In genomic region chr10:119517235-119518141, GRCh38 we compare ENCODE assay signal across 8 cellular contexts. TPM values are rescaled to one million over a fixed set of nuclear protein-coding genes. Genes with fewer than 3 reads are reported as not detected.
A peak's percentile ranks its signal among the peaks of the same experiment; 100 is the strongest.
DNase-seq lines count a peak whose midpoint lies in the region; ATAC-seq, FAIRE-seq and TF ChIP-seq lines count a peak whose summit lies in the region.

No MANE protein-coding gene starts in this region.

- H3K4me1 Mint-ChIP-seq in activated CD8-positive, alpha-beta memory T cell treated with anti-CD3 and anti-CD28 coated beads, Interleukin-2, amount 10 ng/mL, durations not matched to agents 7 days and 5 days, result peaks cover 47% of the 10 kb centered on the region

- peaks cover 18% of the 10 kb centered on the region for H3K4me1 ChIP-seq in Loucy (ENCODE audit: insufficient read depth, low read length, poor library complexity, severe bottlenecking)

- peak overlapping the region; percentile 59 for H3K4me3 Mint-ChIP-seq in activated CD8-positive, alpha-beta memory T cell treated with anti-CD3 and anti-CD28 coated beads, Interleukin-2, amount 10 ng/mL, durations not matched to agents 7 days and 5 days

- FAIRE-seq in HTR-8/SVneo (lab: Jason Lieb, UNC), result no peak

- H3K36me3 Mint-ChIP-seq in activated CD8-positive, alpha-beta memory T cell treated with anti-CD3 and anti-CD28 coated beads, Interleukin-2, amount 10 ng/mL, durations not matched to agents 7 days and 5 days, result peaks cover 39% of the 10 kb centered on the region

- H3K9me2 ChIP-seq in Loucy (replicated peaks; ENCODE audit: low read depth, low read length), result no peaks in the 10 kb centered on the region

- no peaks in the 10 kb centered on the region for H3F3A ChIP-seq in Loucy (ENCODE audit: low read depth)

- H3K27me3 ChIP-seq in Loucy (ENCODE audit: insufficient read depth, low read length, poor library complexity, severe bottlenecking), result no peaks in the 10 kb centered on the region

- DNase-seq in activated CD8-positive, alpha-beta memory T cell treated with anti-CD3 and anti-CD28 coated beads, Interleukin-2, amount 10 ng/mL, durations not matched to agents 7 days and 5 days, result peak; percentile 88
- DNase-seq in left ventricle myocardium superior (no peak), NCI-H1694 (lab: John Stamatoyannopoulos, UW) (no peak), HTR-8/SVneo (ENCODE audit: insufficient read length, low spot score) (no peak)
- DNase-seq in stimulated activated naive CD8-positive, alpha-beta T cell treated with anti-CD3 and anti-CD28 coated beads, Interleukin-15, Interleukin-2, amounts not matched to agents 100 U/mL and 50 U/mL, for 24 hours, result peak; percentile 73

- no peaks in the 10 kb centered on the region for H4K20me1 ChIP-seq in Loucy (ENCODE audit: insufficient read depth, low read length, poor library complexity, severe bottlenecking)

- peak overlapping the region; percentile 17 for H3K4me2 ChIP-seq in Loucy (ENCODE audit: low read depth, low read length, poor library complexity, severe bottlenecking)

- peak overlapping the region; percentile 35 for H3K9ac ChIP-seq in Loucy (ENCODE audit: low read depth, low read length, poor library complexity, severe bottlenecking)

- H3K27me3 Mint-ChIP-seq in activated CD8-positive, alpha-beta memory T cell treated with anti-CD3 and anti-CD28 coated beads, Interleukin-2, amount 10 ng/mL, durations not matched to agents 7 days and 5 days, result no peaks in the 10 kb centered on the region

- CTCF ChIA-PET in activated CD8-positive, alpha-beta memory T cell treated with anti-CD3 and anti-CD28 coated beads, Interleukin-2, amount 10 ng/mL, durations not matched to agents 7 days and 5 days (lab: Charles Lee), result interaction anchor here (0.9 to 6.5 kb wide), 12 partner anchors 12 to 318 kb away, joined by 3 to 79 read pairs (median 4); partner anchors contain the start of gene RGS10

- H3K4me3 ChIP-seq in GM08714 (ENCODE audit: low read length), result peak overlapping the region; percentile 12; the same call in 1 of the 2 replicates
- H3K4me3 ChIP-seq in Loucy (ENCODE audit: low read length, poor library complexity, severe bottlenecking), result no peak overlapping the region

- H3K36me3 ChIP-seq in Loucy (ENCODE audit: insufficient read depth, low read length), result peaks cover 16% of the 10 kb centered on the region; the same call in 1 of the 2 replicates

- ATAC-seq in GM21786 (IDR thresholded peaks at IDR 0.05; ENCODE audit: unreplicated experiment) (peak; percentile 56), left ventricle myocardium superior (peak; percentile 48)
- ATAC-seq in activated CD8-positive, alpha-beta memory T cell treated with anti-CD3 and anti-CD28 coated beads, Interleukin-2, amount 10 ng/mL, durations not matched to agents 7 days and 5 days, result peak; percentile 70
- peak; percentile 71 for ATAC-seq in stimulated activated naive CD8-positive, alpha-beta T cell treated with anti-CD3 and anti-CD28 coated beads, Interleukin-15, Interleukin-2, amounts not matched to agents 100 U/mL and 50 U/mL, for 24 hours

- H3K27ac Mint-ChIP-seq in activated CD8-positive, alpha-beta memory T cell treated with anti-CD3 and anti-CD28 coated beads, Interleukin-2, amount 10 ng/mL, durations not matched to agents 7 days and 5 days, result peak overlapping the region; percentile 91

- no peak overlapping the region for H2AFZ ChIP-seq in Loucy (ENCODE audit: low read length)

- intact Hi-C loops in left ventricle myocardium superior (cut with micrococcal nuclease), result no loop called here

- no peaks in the 10 kb centered on the region for H3K9me3 Mint-ChIP-seq in activated CD8-positive, alpha-beta memory T cell treated with anti-CD3 and anti-CD28 coated beads, Interleukin-2, amount 10 ng/mL, durations not matched to agents 7 days and 5 days (ENCODE audit: low read depth)

- no peaks in the 10 kb centered on the region for H3K79me2 ChIP-seq in Loucy (ENCODE audit: insufficient read depth, low read length)

- no peak for TF ChIP-seq CTCF in Loucy (conservative IDR thresholded peaks at IDR 0.05; ENCODE audit: low read length)

- H3K9me3 ChIP-seq in Loucy (ENCODE audit: insufficient read depth, low read depth, low read length), result no peaks in the 10 kb centered on the region

RNA-seq across cellular contexts. Expression of gene RGS10, which starts 25.0 kb away (rescaled TPM):
- 100 to 1,000 TPM; 103 to 113 TPM for total RNA-seq in activated CD8-positive, alpha-beta memory T cell treated with anti-CD3 and anti-CD28 coated beads, Interleukin-2, amount 10 ng/mL, durations not matched to agents 7 days and 5 days
- total RNA-seq in left ventricle myocardium superior, result 7.0 TPM

Comparison
In these comparisons a context has a peak if more than half of its experiments do, and no peak if none do; other contexts are left out.
1. DNase-seq: peak in activated CD8-positive, alpha-beta memory T cell treated with anti-CD3 and anti-CD28 coated beads, Interleukin-2, amount 10 ng/mL, durations not matched to agents 7 days and 5 days (single experiment) and stimulated activated naive CD8-positive, alpha-beta T cell treated with anti-CD3 and anti-CD28 coated beads, Interleukin-15, Interleukin-2, amounts not matched to agents 100 U/mL and 50 U/mL, for 24 hours (single experiment); none in left ventricle myocardium superior (single experiment), NCI-H1694 (single experiment) and HTR-8/SVneo (single experiment).
2. RNA of gene RGS10, which starts 25.0 kb away (total RNA-seq): 103 to 113 TPM in activated CD8-positive, alpha-beta memory T cell treated with anti-CD3 and anti-CD28 coated beads, Interleukin-2, amount 10 ng/mL, durations not matched to agents 7 days and 5 days; 7.0 TPM in left ventricle myocardium superior (single experiment); every median in the first group is over 10 times any median in the second.
3. Peak in every context shown above with its lines, with median percentiles within 50 percentile points of each other: ATAC-seq.